1 cellular context compared by ENCODE assay signal in the genomic region with DNA sequence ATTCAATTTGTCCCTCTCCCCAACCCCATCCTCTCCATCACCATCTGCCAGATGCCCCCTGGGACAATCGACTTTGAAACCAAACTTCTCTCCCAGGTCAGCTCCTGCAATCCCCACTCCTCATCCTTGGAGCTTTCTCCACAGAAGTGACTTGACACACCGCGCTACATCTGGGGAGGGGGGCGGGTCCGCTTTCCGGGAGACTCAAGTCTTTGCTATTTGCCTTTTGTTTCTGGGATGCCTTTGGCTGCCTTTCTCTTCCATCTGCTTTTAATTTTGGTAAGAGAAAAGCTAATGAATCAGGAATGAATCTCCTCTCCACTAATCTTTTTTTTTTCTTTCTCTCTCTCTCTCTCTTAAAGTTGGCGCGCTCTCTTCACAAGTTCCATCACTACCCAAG.
TF ChIP-seq lines count a peak whose summit lies in the region.

No MANE protein-coding gene starts in this region.

TF ChIP-seq in A549, 52 proteins besides CTCF, POLR2A, EP300 and RAD21 (continued from another document):
- TF ChIP-seq, protein P1, sequence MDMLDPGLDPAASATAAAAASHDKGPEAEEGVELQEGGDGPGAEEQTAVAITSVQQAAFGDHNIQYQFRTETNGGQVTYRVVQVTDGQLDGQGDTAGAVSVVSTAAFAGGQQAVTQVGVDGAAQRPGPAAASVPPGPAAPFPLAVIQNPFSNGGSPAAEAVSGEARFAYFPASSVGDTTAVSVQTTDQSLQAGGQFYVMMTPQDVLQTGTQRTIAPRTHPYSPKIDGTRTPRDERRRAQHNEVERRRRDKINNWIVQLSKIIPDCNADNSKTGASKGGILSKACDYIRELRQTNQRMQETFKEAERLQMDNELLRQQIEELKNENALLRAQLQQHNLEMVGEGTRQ (IDR thresholded peaks at IDR 0.05) = no peak
- TF ChIP-seq MAFK (IDR thresholded peaks at IDR 0.05; ENCODE audit: partially characterized antibody) (no peak), CBX2 (IDR thresholded peaks at IDR 0.05; ENCODE audit: borderline replicate concordance, low read depth) (no peak)
